1 cellular context compared by ENCODE assay signal in the genomic region with DNA sequence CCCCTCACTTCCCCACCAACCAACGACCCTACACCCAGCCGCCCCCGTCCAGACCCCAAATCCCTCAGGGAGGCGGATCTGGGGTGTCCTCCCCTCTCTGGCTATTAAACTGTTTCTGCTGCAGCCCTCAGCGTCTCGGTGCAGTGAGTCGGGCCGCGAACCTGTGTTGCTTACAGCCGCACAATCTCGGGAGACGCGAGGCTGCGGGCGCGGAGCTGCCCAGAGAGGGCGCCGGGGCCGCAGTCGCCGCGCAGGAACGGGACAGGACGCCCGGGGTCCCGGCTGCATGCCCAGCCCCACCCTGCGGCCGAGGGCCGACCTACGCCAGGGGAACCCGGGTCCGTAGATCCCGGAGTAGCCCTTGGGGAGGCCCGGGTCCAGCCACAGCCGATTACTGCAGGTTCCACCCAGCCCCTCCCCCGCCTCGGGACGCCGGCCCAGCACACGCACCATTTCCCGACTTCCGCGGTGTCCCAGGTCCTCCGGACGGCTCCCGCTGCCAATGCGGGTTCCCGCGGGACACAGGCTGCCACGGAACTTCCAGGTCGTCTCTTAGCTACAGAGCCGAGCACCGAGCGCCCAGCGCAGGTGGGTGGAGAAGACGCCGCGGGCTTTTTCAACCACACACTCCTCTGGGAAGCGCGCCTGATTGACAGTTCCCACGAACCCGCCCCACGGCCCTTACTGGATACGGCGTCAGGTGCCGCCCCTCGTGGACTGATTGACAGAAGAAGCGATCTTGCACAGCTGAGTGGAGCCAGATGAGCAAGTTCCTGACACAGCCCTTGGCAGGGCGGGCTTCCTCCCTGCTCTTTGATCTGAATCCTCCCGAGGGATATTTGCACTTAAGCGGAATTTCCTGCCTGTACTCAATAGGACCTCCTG.
TF ChIP-seq lines count a peak whose summit lies in the region.

A gene (minus strand): TSS at position 654 of the 885 bp plus-strand sequence. CDS start 201 bp downstream, at position 453.

TF ChIP-seq in HEK293, 187 proteins besides CTCF, POLR2A, EP300 and RAD21 (continued from another document and continues in another):
- TF ChIP-seq, protein P1, sequence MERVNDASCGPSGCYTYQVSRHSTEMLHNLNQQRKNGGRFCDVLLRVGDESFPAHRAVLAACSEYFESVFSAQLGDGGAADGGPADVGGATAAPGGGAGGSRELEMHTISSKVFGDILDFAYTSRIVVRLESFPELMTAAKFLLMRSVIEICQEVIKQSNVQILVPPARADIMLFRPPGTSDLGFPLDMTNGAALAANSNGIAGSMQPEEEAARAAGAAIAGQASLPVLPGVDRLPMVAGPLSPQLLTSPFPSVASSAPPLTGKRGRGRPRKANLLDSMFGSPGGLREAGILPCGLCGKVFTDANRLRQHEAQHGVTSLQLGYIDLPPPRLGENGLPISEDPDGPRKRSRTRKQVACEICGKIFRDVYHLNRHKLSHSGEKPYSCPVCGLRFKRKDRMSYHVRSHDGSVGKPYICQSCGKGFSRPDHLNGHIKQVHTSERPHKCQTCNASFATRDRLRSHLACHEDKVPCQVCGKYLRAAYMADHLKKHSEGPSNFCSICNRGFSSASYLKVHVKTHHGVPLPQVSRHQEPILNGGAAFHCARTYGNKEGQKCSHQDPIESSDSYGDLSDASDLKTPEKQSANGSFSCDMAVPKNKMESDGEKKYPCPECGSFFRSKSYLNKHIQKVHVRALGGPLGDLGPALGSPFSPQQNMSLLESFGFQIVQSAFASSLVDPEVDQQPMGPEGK (tag by site-specific recombination; IDR thresholded peaks at IDR 0.05): peak; percentile 43
- TF ChIP-seq, protein P2, sequence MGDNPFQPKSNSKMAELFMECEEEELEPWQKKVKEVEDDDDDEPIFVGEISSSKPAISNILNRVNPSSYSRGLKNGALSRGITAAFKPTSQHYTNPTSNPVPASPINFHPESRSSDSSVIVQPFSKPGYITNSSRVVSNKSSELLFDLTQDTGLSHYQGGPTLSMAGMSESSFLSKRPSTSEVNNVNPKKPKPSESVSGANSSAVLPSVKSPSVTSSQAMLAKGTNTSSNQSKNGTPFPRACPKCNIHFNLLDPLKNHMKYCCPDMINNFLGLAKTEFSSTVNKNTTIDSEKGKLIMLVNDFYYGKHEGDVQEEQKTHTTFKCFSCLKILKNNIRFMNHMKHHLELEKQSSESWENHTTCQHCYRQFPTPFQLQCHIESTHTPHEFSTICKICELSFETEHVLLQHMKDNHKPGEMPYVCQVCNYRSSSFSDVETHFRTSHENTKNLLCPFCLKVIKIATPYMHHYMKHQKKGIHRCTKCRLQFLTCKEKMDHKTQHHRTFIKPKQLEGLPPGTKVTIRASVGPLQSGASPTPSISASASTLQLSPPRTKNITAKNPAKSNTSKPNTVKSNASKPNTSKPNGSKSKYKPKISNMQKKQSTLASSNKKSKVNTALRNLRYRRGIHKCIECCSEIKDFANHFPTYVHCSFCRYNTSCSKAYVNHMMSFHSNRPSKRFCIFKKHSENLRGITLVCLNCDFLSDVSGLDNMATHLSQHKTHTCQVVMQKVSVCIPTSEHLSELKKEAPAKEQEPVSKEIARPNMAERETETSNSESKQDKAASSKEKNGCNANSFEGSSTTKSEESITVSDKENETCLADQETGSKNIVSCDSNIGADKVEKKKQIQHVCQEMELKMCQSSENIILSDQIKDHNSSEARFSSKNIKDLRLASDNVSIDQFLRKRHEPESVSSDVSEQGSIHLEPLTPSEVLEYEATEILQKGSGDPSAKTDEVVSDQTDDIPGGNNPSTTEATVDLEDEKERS (tag by site-specific recombination; IDR thresholded peaks at IDR 0.05): no peak
- 0 out of 2 replicates have a peak, but pooled peaks have one; percentile 4 for TF ChIP-seq ZNF707 (tag by site-specific recombination; IDR thresholded peaks at IDR 0.05)
- TF ChIP-seq ZNF221 (tag by site-specific recombination; IDR thresholded peaks at IDR 0.05; ENCODE audit: borderline replicate concordance): no peak
- TF ChIP-seq, protein P3, sequence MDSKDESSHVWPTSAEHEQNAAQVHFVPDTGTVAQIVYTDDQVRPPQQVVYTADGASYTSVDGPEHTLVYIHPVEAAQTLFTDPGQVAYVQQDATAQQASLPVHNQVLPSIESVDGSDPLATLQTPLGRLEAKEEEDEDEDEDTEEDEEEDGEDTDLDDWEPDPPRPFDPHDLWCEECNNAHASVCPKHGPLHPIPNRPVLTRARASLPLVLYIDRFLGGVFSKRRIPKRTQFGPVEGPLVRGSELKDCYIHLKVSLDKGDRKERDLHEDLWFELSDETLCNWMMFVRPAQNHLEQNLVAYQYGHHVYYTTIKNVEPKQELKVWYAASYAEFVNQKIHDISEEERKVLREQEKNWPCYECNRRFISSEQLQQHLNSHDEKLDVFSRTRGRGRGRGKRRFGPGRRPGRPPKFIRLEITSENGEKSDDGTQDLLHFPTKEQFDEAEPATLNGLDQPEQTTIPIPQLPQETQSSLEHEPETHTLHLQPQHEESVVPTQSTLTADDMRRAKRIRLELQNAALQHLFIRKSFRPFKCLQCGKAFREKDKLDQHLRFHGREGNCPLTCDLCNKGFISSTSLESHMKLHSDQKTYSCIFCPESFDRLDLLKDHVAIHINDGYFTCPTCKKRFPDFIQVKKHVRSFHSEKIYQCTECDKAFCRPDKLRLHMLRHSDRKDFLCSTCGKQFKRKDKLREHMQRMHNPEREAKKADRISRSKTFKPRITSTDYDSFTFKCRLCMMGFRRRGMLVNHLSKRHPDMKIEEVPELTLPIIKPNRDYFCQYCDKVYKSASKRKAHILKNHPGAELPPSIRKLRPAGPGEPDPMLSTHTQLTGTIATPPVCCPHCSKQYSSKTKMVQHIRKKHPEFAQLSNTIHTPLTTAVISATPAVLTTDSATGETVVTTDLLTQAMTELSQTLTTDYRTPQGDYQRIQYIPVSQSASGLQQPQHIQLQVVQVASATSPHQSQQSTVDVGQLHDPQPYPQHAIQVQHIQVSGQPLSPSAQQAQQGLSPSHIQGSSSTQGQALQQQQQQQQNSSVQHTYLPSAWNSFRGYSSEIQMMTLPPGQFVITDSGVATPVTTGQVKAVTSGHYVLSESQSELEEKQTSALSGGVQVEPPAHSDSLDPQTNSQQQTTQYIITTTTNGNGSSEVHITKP (tag by site-specific recombination; IDR thresholded peaks at IDR 0.05): peak; percentile 34
- TF ChIP-seq ZBTB1 (tag by site-specific recombination; IDR thresholded peaks at IDR 0.05): no peak
- TF ChIP-seq ZNF23 (tag by site-specific recombination; IDR thresholded peaks at IDR 0.05; ENCODE audit: borderline replicate concordance): no peak
- TF ChIP-seq ZNF677 (tag by site-specific recombination; IDR thresholded peaks at IDR 0.05): no peak
- TF ChIP-seq, protein P4, sequence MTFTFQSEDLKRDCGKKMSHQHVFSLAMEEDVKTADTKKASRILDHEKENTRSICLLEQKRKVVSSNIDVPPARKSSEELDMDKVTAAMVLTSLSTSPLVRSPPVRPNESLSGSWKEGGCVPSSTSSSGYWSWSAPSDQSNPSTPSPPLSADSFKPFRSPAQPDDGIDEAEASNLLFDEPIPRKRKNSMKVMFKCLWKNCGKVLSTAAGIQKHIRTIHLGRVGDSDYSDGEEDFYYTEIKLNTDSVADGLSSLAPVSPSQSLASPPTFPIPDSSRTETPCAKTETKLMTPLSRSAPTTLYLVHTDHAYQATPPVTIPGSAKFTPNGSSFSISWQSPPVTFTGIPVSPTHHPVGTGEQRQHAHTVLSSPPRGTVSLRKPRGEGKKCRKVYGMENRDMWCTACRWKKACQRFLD (tag by site-specific recombination; IDR thresholded peaks at IDR 0.05): no peak
- no peak for TF ChIP-seq ZNF830 (tag by site-specific recombination; IDR thresholded peaks at IDR 0.05; ENCODE audit: low read depth)
- 0 out of 2 replicates have a peak, but pooled peaks have one; percentile 43 for TF ChIP-seq ZFP37 (tag by site-specific recombination; IDR thresholded peaks at IDR 0.05)
- TF ChIP-seq MEIS1 (CRISPR knock-in tag; IDR thresholded peaks at IDR 0.05; ENCODE audit: borderline replicate concordance): no peak
- TF ChIP-seq, protein P5, sequence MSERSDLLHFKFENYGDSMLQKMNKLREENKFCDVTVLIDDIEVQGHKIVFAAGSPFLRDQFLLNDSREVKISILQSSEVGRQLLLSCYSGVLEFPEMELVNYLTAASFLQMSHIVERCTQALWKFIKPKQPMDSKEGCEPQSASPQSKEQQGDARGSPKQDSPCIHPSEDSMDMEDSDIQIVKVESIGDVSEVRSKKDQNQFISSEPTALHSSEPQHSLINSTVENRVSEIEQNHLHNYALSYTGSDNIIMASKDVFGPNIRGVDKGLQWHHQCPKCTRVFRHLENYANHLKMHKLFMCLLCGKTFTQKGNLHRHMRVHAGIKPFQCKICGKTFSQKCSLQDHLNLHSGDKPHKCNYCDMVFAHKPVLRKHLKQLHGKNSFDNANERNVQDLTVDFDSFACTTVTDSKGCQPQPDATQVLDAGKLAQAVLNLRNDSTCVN (tag by site-specific recombination; optimal IDR thresholded peaks at IDR 0.05): peak; percentile 96
- TF ChIP-seq, protein P6, sequence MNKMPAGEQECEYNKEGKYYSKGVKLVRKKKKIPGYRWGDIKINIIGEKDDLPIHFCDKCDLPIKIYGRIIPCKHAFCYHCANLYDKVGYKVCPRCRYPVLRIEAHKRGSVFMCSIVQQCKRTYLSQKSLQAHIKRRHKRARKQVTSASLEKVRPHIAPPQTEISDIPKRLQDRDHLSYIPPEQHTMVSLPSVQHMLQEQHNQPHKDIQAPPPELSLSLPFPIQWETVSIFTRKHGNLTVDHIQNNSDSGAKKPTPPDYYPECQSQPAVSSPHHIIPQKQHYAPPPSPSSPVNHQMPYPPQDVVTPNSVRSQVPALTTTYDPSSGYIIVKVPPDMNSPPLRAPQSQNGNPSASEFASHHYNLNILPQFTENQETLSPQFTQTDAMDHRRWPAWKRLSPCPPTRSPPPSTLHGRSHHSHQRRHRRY (tag by site-specific recombination; IDR thresholded peaks at IDR 0.05): no peak
- no peak for TF ChIP-seq ZNF623 (tag by site-specific recombination; IDR thresholded peaks at IDR 0.05)
- TF ChIP-seq SALL2 (tag by site-specific recombination; IDR thresholded peaks at IDR 0.05; ENCODE audit: borderline replicate concordance): no peak
- TF ChIP-seq SP3 (tag by site-specific recombination; IDR thresholded peaks at IDR 0.05): peak; percentile 72
- TF ChIP-seq, protein P7, sequence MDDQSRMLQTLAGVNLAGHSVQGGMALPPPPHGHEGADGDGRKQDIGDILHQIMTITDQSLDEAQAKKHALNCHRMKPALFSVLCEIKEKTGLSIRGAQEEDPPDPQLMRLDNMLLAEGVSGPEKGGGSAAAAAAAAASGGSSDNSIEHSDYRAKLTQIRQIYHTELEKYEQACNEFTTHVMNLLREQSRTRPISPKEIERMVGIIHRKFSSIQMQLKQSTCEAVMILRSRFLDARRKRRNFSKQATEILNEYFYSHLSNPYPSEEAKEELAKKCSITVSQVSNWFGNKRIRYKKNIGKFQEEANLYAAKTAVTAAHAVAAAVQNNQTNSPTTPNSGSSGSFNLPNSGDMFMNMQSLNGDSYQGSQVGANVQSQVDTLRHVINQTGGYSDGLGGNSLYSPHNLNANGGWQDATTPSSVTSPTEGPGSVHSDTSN (CRISPR knock-in tag; IDR thresholded peaks at IDR 0.05): peak; percentile 90
- TF ChIP-seq SCRT2 (tag by site-specific recombination; IDR thresholded peaks at IDR 0.05): 0 out of 2 replicates have a peak, but pooled peaks have one; percentile 21
- peak; percentile 90 for TF ChIP-seq ZNF350 (tag by site-specific recombination; IDR thresholded peaks at IDR 0.05)
- TF ChIP-seq, protein P8, sequence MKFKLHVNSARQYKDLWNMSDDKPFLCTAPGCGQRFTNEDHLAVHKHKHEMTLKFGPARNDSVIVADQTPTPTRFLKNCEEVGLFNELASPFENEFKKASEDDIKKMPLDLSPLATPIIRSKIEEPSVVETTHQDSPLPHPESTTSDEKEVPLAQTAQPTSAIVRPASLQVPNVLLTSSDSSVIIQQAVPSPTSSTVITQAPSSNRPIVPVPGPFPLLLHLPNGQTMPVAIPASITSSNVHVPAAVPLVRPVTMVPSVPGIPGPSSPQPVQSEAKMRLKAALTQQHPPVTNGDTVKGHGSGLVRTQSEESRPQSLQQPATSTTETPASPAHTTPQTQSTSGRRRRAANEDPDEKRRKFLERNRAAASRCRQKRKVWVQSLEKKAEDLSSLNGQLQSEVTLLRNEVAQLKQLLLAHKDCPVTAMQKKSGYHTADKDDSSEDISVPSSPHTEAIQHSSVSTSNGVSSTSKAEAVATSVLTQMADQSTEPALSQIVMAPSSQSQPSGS (tag by site-specific recombination; IDR thresholded peaks at IDR 0.05; ENCODE audit: low read depth): no peak
- TF ChIP-seq ZNF791 (tag by site-specific recombination; IDR thresholded peaks at IDR 0.05): no peak
- no peak for TF ChIP-seq ZNF529 (tag by site-specific recombination; IDR thresholded peaks at IDR 0.05; ENCODE audit: insufficient replicate concordance)
- no peak for TF ChIP-seq ZNF140 (tag by site-specific recombination; IDR thresholded peaks at IDR 0.05)
- TF ChIP-seq ZNF155 (tag by site-specific recombination; IDR thresholded peaks at IDR 0.05): no peak
- TF ChIP-seq, protein P9, sequence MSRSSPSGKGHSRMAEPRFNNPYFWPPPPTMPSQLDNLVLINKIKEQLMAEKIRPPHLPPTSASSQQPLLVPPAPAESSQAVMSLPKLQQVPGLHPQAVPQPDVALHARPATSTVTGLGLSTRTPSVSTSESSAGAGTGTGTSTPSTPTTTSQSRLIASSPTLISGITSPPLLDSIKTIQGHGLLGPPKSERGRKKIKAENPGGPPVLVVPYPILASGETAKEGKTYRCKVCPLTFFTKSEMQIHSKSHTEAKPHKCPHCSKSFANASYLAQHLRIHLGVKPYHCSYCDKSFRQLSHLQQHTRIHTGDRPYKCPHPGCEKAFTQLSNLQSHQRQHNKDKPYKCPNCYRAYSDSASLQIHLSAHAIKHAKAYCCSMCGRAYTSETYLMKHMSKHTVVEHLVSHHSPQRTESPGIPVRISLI (tag by site-specific recombination; IDR thresholded peaks at IDR 0.05): peak; percentile 79; the same call in 1 of the 2 replicates
- TF ChIP-seq ZNF132 (tag by site-specific recombination; IDR thresholded peaks at IDR 0.05; ENCODE audit: borderline replicate concordance): no peak
- TF ChIP-seq IKZF3 (tag by site-specific recombination; IDR thresholded peaks at IDR 0.05): peak; percentile 86
- TF ChIP-seq ZNF629 (tag by site-specific recombination; IDR thresholded peaks at IDR 0.05): no peak; the same call in none of the 2 replicates
- TF ChIP-seq KLF10 (tag by site-specific recombination; IDR thresholded peaks at IDR 0.05): 0 out of 2 replicates have a peak, but pooled peaks have one; percentile 16
- peak; percentile 73 for TF ChIP-seq ZNF366 (tag by site-specific recombination; conservative IDR thresholded peaks at IDR 0.05)
- TF ChIP-seq ZNF211 (tag by site-specific recombination; IDR thresholded peaks at IDR 0.05; ENCODE audit: low read depth): no peak
- no peak for TF ChIP-seq ZNF10 (tag by site-specific recombination; IDR thresholded peaks at IDR 0.05)
- no peak for TF ChIP-seq ZNF544 (tag by site-specific recombination; IDR thresholded peaks at IDR 0.05)
